Comparison of ENCODE assay signal across 8 cellular contexts in the genomic region with DNA sequence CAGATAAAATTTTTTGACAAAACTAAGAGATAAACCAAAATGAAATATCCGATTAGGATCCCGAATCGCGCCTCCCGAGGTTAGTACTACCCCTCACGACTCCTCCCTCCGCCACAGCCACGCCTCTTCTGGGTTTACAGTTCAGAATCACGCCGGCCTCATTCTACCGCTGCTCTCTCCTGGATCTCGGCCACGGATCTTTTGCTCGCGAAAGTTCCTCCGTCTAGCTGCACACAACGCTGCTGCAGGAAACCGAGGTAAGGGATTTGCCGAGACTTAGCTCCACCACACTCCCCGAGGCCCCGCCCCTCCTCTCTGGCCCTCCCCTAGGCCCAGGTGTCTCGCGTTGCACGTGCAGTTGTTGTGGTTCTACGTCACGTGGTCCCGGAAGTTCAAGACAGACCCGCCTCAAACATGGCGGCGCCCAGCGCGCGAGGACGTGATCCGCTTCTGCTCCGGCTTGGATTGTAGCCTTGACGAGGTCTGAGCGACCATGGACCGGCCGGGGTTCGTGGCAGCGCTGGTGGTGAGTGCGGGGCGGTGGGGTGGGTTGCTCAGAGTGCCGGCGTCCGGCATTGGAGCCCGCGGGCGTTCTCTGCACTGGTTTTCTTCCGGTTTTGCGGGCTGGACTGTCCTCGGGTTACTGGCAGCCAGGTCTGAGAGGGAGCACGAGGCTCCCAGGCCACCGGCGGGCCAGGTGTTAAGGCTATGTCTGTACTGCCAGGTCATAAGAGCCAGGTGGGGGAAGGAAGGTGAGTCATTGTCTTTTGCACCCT. TPM values are rescaled to one million over a fixed set of nuclear protein-coding genes. Genes with fewer than 3 reads are reported as not detected.
DNase-seq lines count a peak whose midpoint lies in the region; ATAC-seq and TF ChIP-seq lines count a peak whose summit lies in the region.

A gene with protein sequence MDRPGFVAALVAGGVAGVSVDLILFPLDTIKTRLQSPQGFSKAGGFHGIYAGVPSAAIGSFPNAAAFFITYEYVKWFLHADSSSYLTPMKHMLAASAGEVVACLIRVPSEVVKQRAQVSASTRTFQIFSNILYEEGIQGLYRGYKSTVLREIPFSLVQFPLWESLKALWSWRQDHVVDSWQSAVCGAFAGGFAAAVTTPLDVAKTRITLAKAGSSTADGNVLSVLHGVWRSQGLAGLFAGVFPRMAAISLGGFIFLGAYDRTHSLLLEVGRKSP (plus strand): TSS at position 400 of the 776 bp plus-strand sequence. CDS start 94 bp downstream, at position 494.

- H3K36me3 ChIP-seq in parathyroid adenoma (ENCODE audit: control insufficient read depth, insufficient read depth, low read length) (no peaks in the 10 kb centered on the region), tibial nerve (peaks cover 0 to 27% (median 0%) of the 10 kb centered on the region in 3 donors)

- H3K9me3 ChIP-seq in parathyroid adenoma (ENCODE audit: control insufficient read depth, low read length) (no peaks in the 10 kb centered on the region), tibial nerve (no peaks in the 10 kb centered on the region)

- TF ChIP-seq CTCF in GM12865 (IDR thresholded peaks at IDR 0.05; ENCODE audit: insufficient read depth, low read depth, low read length, missing control alignments) (no peak), parathyroid adenoma (IDR thresholded peaks at IDR 0.05) (no peak), tibial nerve (IDR thresholded peaks at IDR 0.05) (no peak)

- DNase-seq in GM12865 (ENCODE audit: low read depth): peak; percentile 97
- peak; percentile 60 for DNase-seq in NCI-H1417 treated with DMSO at 0.1 percent for 48 hours (lab: John Stamatoyannopoulos, UW)
- DNase-seq in SW480 (ENCODE audit: low spot score): peak; percentile 97
- DNase-seq in activated naive CD8-positive, alpha-beta T cell treated with anti-CD3 and anti-CD28 coated beads, Interleukin-2, amount 50 U/mL, for 24 hours: peak; percentile 95
- peak; percentile 95 for DNase-seq in Right ventricle myocardium superior
- DNase-seq in tibial nerve (ENCODE audit: low spot score in 2 of 2): peak; percentile 89 to 95

- peaks cover 7% of the 10 kb centered on the region for H3K9me3 Mint-ChIP-seq in activated naive CD8-positive, alpha-beta T cell treated with anti-CD3 and anti-CD28 coated beads, Interleukin-2, amount 50 U/mL, for 24 hours

- intact Hi-C loops in Right ventricle myocardium superior (cut with DNase I): no loop called here

- H3K4me3 ChIP-seq in GM12865 (ENCODE audit: low read depth, low read length): peak within 1 kb of the TSS; percentile 85
- peak within 1 kb of the TSS; percentile 67 for H3K4me3 ChIP-seq in parathyroid adenoma (ENCODE audit: low read depth, low read length)
- peak within 1 kb of the TSS; percentile 77 to 93 (median 78) for H3K4me3 ChIP-seq in tibial nerve

- H3K27ac ChIP-seq in parathyroid adenoma (peak within 1 kb of the TSS; percentile 82), tibial nerve (peak within 1 kb of the TSS; percentile 59 to 86 (median 80))

- H3K4me3 Mint-ChIP-seq in activated naive CD8-positive, alpha-beta T cell treated with anti-CD3 and anti-CD28 coated beads, Interleukin-2, amount 50 U/mL, for 24 hours: peak within 1 kb of the TSS; percentile 95

- H3K4me1 ChIP-seq in parathyroid adenoma (no peaks in the 10 kb centered on the region), tibial nerve (peaks cover 0 to 19% (median 11%) of the 10 kb centered on the region in 4 donors)

- no peaks in the 10 kb centered on the region for H3K79me2 ChIP-seq in parathyroid adenoma

- peak within 1 kb of the TSS; percentile 95 for H3K27ac Mint-ChIP-seq in activated naive CD8-positive, alpha-beta T cell treated with anti-CD3 and anti-CD28 coated beads, Interleukin-2, amount 50 U/mL, for 24 hours

- H3K27me3 ChIP-seq in parathyroid adenoma (ENCODE audit: control insufficient read depth, insufficient read depth, low read length): no peaks in the 10 kb centered on the region
- no peaks in the 10 kb centered on the region for H3K27me3 ChIP-seq in tibial nerve

- ATAC-seq in HG02763 (IDR thresholded peaks at IDR 0.05; ENCODE audit: unreplicated experiment) (peak; percentile 99), Right ventricle myocardium superior (ENCODE audit: poor library complexity) (peak; percentile 99)
- ATAC-seq in activated naive CD8-positive, alpha-beta T cell treated with anti-CD3 and anti-CD28 coated beads, Interleukin-2, amount 50 U/mL, for 24 hours: peak; percentile 96

- WGBS in tibial nerve, 2 donors: 1% methylated on average over 52 to 53 of the region's 56 CpGs

- peak within 1 kb of the TSS; percentile 96 for H2AFZ ChIP-seq in parathyroid adenoma

- peaks cover 38% of the 10 kb centered on the region for H3K36me3 Mint-ChIP-seq in activated naive CD8-positive, alpha-beta T cell treated with anti-CD3 and anti-CD28 coated beads, Interleukin-2, amount 50 U/mL, for 24 hours (ENCODE audit: low read depth)

- H3K4me1 Mint-ChIP-seq in activated naive CD8-positive, alpha-beta T cell treated with anti-CD3 and anti-CD28 coated beads, Interleukin-2, amount 50 U/mL, for 24 hours: peaks cover 50% of the 10 kb centered on the region

- H3K4me2 ChIP-seq in parathyroid adenoma (ENCODE audit: low read length): peak within 1 kb of the TSS; percentile 79

- TF ChIP-seq POLR2A in tibial nerve (IDR thresholded peaks at IDR 0.05): peak; percentile 28 to 36

- peak in 1 of 2 donors; percentile 88 for TF ChIP-seq EP300 in tibial nerve (IDR thresholded peaks at IDR 0.05)

- peak within 1 kb of the TSS; percentile 64 for H3K9ac ChIP-seq in parathyroid adenoma

- H3K27me3 Mint-ChIP-seq in activated naive CD8-positive, alpha-beta T cell treated with anti-CD3 and anti-CD28 coated beads, Interleukin-2, amount 50 U/mL, for 24 hours: peaks cover 3% of the 10 kb centered on the region

RNA-seq across cellular contexts. Expression of the gene that starts here (rescaled TPM):
- total RNA-seq in Right ventricle myocardium superior (51.3 TPM), tibial nerve (10 to 100 TPM; 20.1 to 44.4 (median 23.2) TPM)

Comparison
In these comparisons a context has a peak if more than half of its experiments do, and no peak if none do; other contexts are left out.
1. Peak in every context shown above with its lines: DNase-seq, ATAC-seq, H3K4me3 ChIP-seq and H3K27ac ChIP-seq.